17 cellular contexts compared by ENCODE assay signal in genomic region chr12:88922816-88923215, GRCh38.
DNase-seq lines count a peak whose midpoint lies in the region; ATAC-seq and TF ChIP-seq lines count a peak whose summit lies in the region.
"Had no signal": no experiment of that assay in that cellular context is flagged by ENCODE, and none has a peak within 500 bp of the region (broad histone marks: within the 10 kb centered on the region; RNA-seq: fewer than 3 reads in every experiment).

No MANE protein-coding gene starts in this region.

- peak overlapping the region; percentile 55 for H3K4ac ChIP-seq in mesendoderm (ENCODE audit: low read depth, low read length)

- ATAC-seq in RWPE2 (ENCODE audit: low read depth) = peak; percentile 51; the same call in 2 of the 3 replicates
- no peak for ATAC-seq in HG03442 (IDR thresholded peaks at IDR 0.05; ENCODE audit: unreplicated experiment)
- ATAC-seq in GM19023 (IDR thresholded peaks at IDR 0.05; ENCODE audit: unreplicated experiment) = no peak
- ATAC-seq in activated T-cell treated with anti-CD3 and anti-CD28 coated beads, Interleukin-2, amount 50 U/mL, for 4 hours = no peak
- ATAC-seq in HG03097 (IDR thresholded peaks at IDR 0.05; ENCODE audit: low FRiP score, unreplicated experiment) = no peak
- ATAC-seq: activated T-cell treated with anti-CD3 and anti-CD28 coated beads, Interleukin-2, amount 50 U/mL, for 72 hours; mucosa of descending colon had no signal

- H3K4me3 ChIP-seq in RWPE2 (ENCODE audit: severe bottlenecking) (no peak overlapping the region), mesendoderm (ENCODE audit: low read length) (no peak overlapping the region)
- H3K4me3 ChIP-seq: colonic mucosa, mucosa of descending colon, prostate gland had no signal

- H4K5ac ChIP-seq in mesendoderm (ENCODE audit: low read length) = no peak overlapping the region

- H3K4me2 ChIP-seq in mesendoderm (ENCODE audit: low read length) = no peak overlapping the region

- H3K18ac ChIP-seq in mesendoderm (ENCODE audit: low read length) = no peak overlapping the region

- no peaks in the 10 kb centered on the region for H3K36me3 ChIP-seq in RWPE2 (ENCODE audit: low read depth)
- no peaks in the 10 kb centered on the region for H3K36me3 ChIP-seq in mesendoderm (ENCODE audit: control insufficient read depth, insufficient read depth, low read length)
- H3K36me3 ChIP-seq: colonic mucosa, prostate gland had no signal

- no peak overlapping the region for H2BK120ac ChIP-seq in mesendoderm (ENCODE audit: low read depth, low read length)

- H3K27ac ChIP-seq in RWPE2 (ENCODE audit: poor library complexity, severe bottlenecking) (no peak overlapping the region), mesendoderm (ENCODE audit: low read depth, low read length) (peak overlapping the region; percentile 83)
- H3K27ac ChIP-seq: colonic mucosa, prostate gland had no signal

- H3K9me3 Mint-ChIP-seq in activated T-cell treated with anti-CD3 and anti-CD28 coated beads, Interleukin-2, amount 50 U/mL, for 4 hours = peaks cover 3% of the 10 kb centered on the region
- H3K9me3 Mint-ChIP-seq: activated naive CD4-positive, alpha-beta T cell treated with anti-CD3 and anti-CD28 coated beads, Interleukin-2, amount 50 U/mL, for 24 hours; activated T-cell treated with anti-CD3 and anti-CD28 coated beads, Interleukin-2, amount 50 U/mL, for 72 hours; CD4-positive, alpha-beta T cell had no signal

- no CpG with 5 or more reads among the region's 1 CpG for WGBS in mesendoderm (ENCODE audit: extremely low coverage, insufficient coverage, low lambda C conversion rate)

- no peak overlapping the region for H3K56ac ChIP-seq in mesendoderm (ENCODE audit: low read length)

- H3K23ac ChIP-seq in mesendoderm (ENCODE audit: low read length) = no peak overlapping the region

- TF ChIP-seq CTCF in RWPE2 (IDR thresholded peaks at IDR 0.05; ENCODE audit: poor library complexity, severe bottlenecking) = no peak

- H3K79me1 ChIP-seq in mesendoderm (ENCODE audit: low read length) = no peaks in the 10 kb centered on the region

- no peaks in the 10 kb centered on the region for H3K36me3 Mint-ChIP-seq in activated T-cell treated with anti-CD3 and anti-CD28 coated beads, Interleukin-2, amount 50 U/mL, for 4 hours (ENCODE audit: insufficient read depth)
- H3K36me3 Mint-ChIP-seq: activated naive CD4-positive, alpha-beta T cell treated with anti-CD3 and anti-CD28 coated beads, Interleukin-2, amount 50 U/mL, for 24 hours had no signal

- H3K79me2 ChIP-seq in mesendoderm (ENCODE audit: control insufficient read depth, insufficient read depth, low read length) = no peaks in the 10 kb centered on the region

- H3K4me1 ChIP-seq in RWPE2 (ENCODE audit: insufficient read depth, poor library complexity, severe bottlenecking) (peaks cover 34% of the 10 kb centered on the region), mesendoderm (ENCODE audit: control insufficient read depth, low read depth, low read length) (peaks cover 14% of the 10 kb centered on the region)
- H3K4me1 ChIP-seq: colonic mucosa, prostate gland had no signal

- H2BK15ac ChIP-seq in mesendoderm (replicated peaks; ENCODE audit: low read depth) = no peak overlapping the region

- no peak overlapping the region for H4K8ac ChIP-seq in mesendoderm (ENCODE audit: low read depth, low read length)

- DNase-seq in ELR (ENCODE audit: low read depth) = peak; percentile 64
- no peak for DNase-seq in RWPE2 (ENCODE audit: low spot score)
- DNase-seq in fibroblast of gingiva (ENCODE audit: low read depth) = peak; percentile 36
- no peak for DNase-seq in mesendoderm
- DNase-seq in activated T-cell treated with anti-CD3 and anti-CD28 coated beads, Interleukin-2, amount 50 U/mL, for 4 hours = no peak
- DNase-seq: activated T-cell treated with anti-CD3 and anti-CD28 coated beads, Interleukin-2, amount 50 U/mL, for 72 hours; CD4-positive, alpha-beta T cell; colonic mucosa; mucosa of descending colon; NCI-H526 treated with DMSO at 0.1 percent for 48 hours; small intestine; stimulated activated naive CD4-positive, alpha-beta T cell had no signal

- H3K9me3 ChIP-seq in RWPE2 (ENCODE audit: severe bottlenecking) = no peaks in the 10 kb centered on the region
- H3K9me3 ChIP-seq: colonic mucosa, mucosa of descending colon, prostate gland had no signal

- H2AK5ac ChIP-seq in mesendoderm (ENCODE audit: low read length) = no peak overlapping the region

- H3K27me3 ChIP-seq in RWPE2 (ENCODE audit: insufficient read depth, poor library complexity, severe bottlenecking) (no peaks in the 10 kb centered on the region), mesendoderm (ENCODE audit: insufficient read depth, low read length, poor library complexity) (no peaks in the 10 kb centered on the region)
- H3K27me3 ChIP-seq: colonic mucosa had no signal

- H3K9ac ChIP-seq in mesendoderm (ENCODE audit: low read length) = no peak overlapping the region

- H3K4me1 Mint-ChIP-seq in activated T-cell treated with anti-CD3 and anti-CD28 coated beads, Interleukin-2, amount 50 U/mL, for 4 hours (ENCODE audit: low read depth) = no peaks in the 10 kb centered on the region
- H3K4me1 Mint-ChIP-seq: activated naive CD4-positive, alpha-beta T cell treated with anti-CD3 and anti-CD28 coated beads, Interleukin-2, amount 50 U/mL, for 24 hours had no signal

- no peaks in the 10 kb centered on the region for H3K27me3 Mint-ChIP-seq in activated T-cell treated with anti-CD3 and anti-CD28 coated beads, Interleukin-2, amount 50 U/mL, for 4 hours (ENCODE audit: low read depth)
- H3K27me3 Mint-ChIP-seq: activated naive CD4-positive, alpha-beta T cell treated with anti-CD3 and anti-CD28 coated beads, Interleukin-2, amount 50 U/mL, for 24 hours; CD4-positive, alpha-beta T cell had no signal

- H2BK5ac ChIP-seq in mesendoderm (ENCODE audit: low read length) = no peak overlapping the region

- no peak overlapping the region for H3K4me3 Mint-ChIP-seq in activated T-cell treated with anti-CD3 and anti-CD28 coated beads, Interleukin-2, amount 50 U/mL, for 4 hours
- H3K4me3 Mint-ChIP-seq: activated naive CD4-positive, alpha-beta T cell treated with anti-CD3 and anti-CD28 coated beads, Interleukin-2, amount 50 U/mL, for 24 hours; activated T-cell treated with anti-CD3 and anti-CD28 coated beads, Interleukin-2, amount 50 U/mL, for 72 hours; CD4-positive, alpha-beta T cell had no signal

Comparison
In these comparisons a context has a peak if more than half of its experiments do, and no peak if none do; other contexts are left out.
1. DNase-seq: peak in ELR (single experiment) and fibroblast of gingiva (single experiment); none in RWPE2 (single experiment), mesendoderm (single experiment) and activated T-cell treated with anti-CD3 and anti-CD28 coated beads, Interleukin-2, amount 50 U/mL, for 4 hours (single experiment).